Comparison of ENCODE assay signal across 14 cellular contexts in the genomic region with DNA sequence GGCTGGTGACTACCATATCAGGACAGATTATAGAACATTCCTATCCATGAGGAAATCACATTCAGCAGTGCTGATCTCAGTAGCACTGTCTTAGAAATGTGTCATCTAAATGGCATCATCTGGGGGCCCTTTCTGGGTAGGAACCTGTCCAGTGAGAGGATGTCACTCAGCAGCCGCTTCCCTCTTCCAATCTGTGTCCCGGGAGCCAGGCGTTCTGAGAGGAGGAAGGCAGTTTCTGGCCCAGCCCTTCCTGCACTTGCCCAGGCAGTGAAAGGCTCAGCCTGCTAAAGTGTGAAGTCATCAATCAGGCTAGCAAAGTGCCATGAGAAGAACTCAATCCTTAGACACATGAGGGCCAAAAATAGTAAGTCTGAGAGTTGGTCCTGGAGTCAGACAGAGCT. TPM values are rescaled to one million over a fixed set of nuclear protein-coding genes. Genes with fewer than 3 reads are reported as not detected.
A peak's percentile ranks its signal among the peaks of the same experiment; 100 is the strongest.
DNase-seq lines count a peak whose midpoint lies in the region; FAIRE-seq and TF ChIP-seq lines count a peak whose summit lies in the region.
"Had no signal": no experiment of that assay in that cellular context is flagged by ENCODE, and none has a peak within 500 bp of the region (broad histone marks: within the 10 kb centered on the region; RNA-seq: fewer than 3 reads in every experiment).

No MANE protein-coding gene starts in this region.

- peaks cover 18 to 59% of the 10 kb centered on the region in 2 experiments for H3K36me3 ChIP-seq in HEK293 (ENCODE audit: control insufficient read depth in 2 of 2, insufficient read depth in 1 of 2, low read length in 2 of 2)
- H3K36me3 ChIP-seq in WERI-Rb-1, result peaks cover 4% of the 10 kb centered on the region; the same call in 1 of the 2 replicates

- H3K4me3 ChIP-seq in HEK293 (ENCODE audit: low read depth, low read length) (no peak overlapping the region), WERI-Rb-1 (ENCODE audit: low read depth, low read length) (no peak overlapping the region)
- H3K4me3 ChIP-seq: stomach had no signal

- peak overlapping the region; percentile 64 for H3K27ac Mint-ChIP-seq in progenitor cell of endocrine pancreas
- H3K27ac Mint-ChIP-seq: activated CD4-positive, alpha-beta memory T cell treated with anti-CD3 and anti-CD28 coated beads for 36 hours; activated naive CD4-positive, alpha-beta T cell treated with anti-CD3 and anti-CD28 coated beads, Interleukin-2, amount 50 U/mL, for 24 hours; T-cell had no signal

- H3K27ac ChIP-seq in HEK293 (ENCODE audit: extremely low read depth, low read depth, low read length), result no peak overlapping the region
- H3K27ac ChIP-seq in WERI-Rb-1, result no peak overlapping the region
- H3K27ac ChIP-seq: stomach had no signal

- peaks cover 37% of the 10 kb centered on the region for H3K36me3 Mint-ChIP-seq in progenitor cell of endocrine pancreas (ENCODE audit: insufficient read depth)

- H3K4me3 Mint-ChIP-seq in progenitor cell of endocrine pancreas (ENCODE audit: low read depth), result no peak overlapping the region
- H3K4me3 Mint-ChIP-seq: activated CD4-positive, alpha-beta memory T cell treated with anti-CD3 and anti-CD28 coated beads for 36 hours; activated naive CD4-positive, alpha-beta T cell treated with anti-CD3 and anti-CD28 coated beads, Interleukin-2, amount 50 U/mL, for 24 hours; T-cell had no signal

- TF ChIP-seq CTCF in HEK293 (tag by site-specific recombination; IDR thresholded peaks at IDR 0.05), result no peak
- TF ChIP-seq CTCF in progenitor cell of endocrine pancreas (IDR thresholded peaks at IDR 0.05; ENCODE audit: unreplicated experiment), result no peak
- TF ChIP-seq CTCF in WERI-Rb-1 (IDR thresholded peaks at IDR 0.05; ENCODE audit: low read depth, low read length), result no peak

- no peaks in the 10 kb centered on the region for H3K27me3 Mint-ChIP-seq in progenitor cell of endocrine pancreas
- H3K27me3 Mint-ChIP-seq: activated CD4-positive, alpha-beta memory T cell treated with anti-CD3 and anti-CD28 coated beads for 36 hours; activated naive CD4-positive, alpha-beta T cell treated with anti-CD3 and anti-CD28 coated beads, Interleukin-2, amount 50 U/mL, for 24 hours; T-cell had no signal

- no peaks in the 10 kb centered on the region for H3K27me3 ChIP-seq in WERI-Rb-1 (ENCODE audit: insufficient read depth, low read depth, severe bottlenecking)
- H3K27me3 ChIP-seq: stomach had no signal

- peaks cover under 1% of the 10 kb centered on the region for H3K9me3 Mint-ChIP-seq in progenitor cell of endocrine pancreas (ENCODE audit: low read depth)
- H3K9me3 Mint-ChIP-seq: activated CD4-positive, alpha-beta memory T cell treated with anti-CD3 and anti-CD28 coated beads for 36 hours; T-cell had no signal

- H3K4me1 ChIP-seq in HEK293 (ENCODE audit: control insufficient read depth, insufficient read depth, low read length), result no peaks in the 10 kb centered on the region

- H3K9me3 ChIP-seq in HEK293 (ENCODE audit: control insufficient read depth, insufficient read depth, low read depth, low read length) (no peaks in the 10 kb centered on the region), WERI-Rb-1 (ENCODE audit: severe bottlenecking) (no peaks in the 10 kb centered on the region)
- H3K9me3 ChIP-seq: stomach had no signal

- peaks cover 29% of the 10 kb centered on the region for H3K4me1 Mint-ChIP-seq in progenitor cell of endocrine pancreas (ENCODE audit: low read depth)

- POLR2A ChIA-PET in HEK293 (lab: Yijun Ruan, JAX), result no interaction called here

- FAIRE-seq in frontal cortex (lab: Jason Lieb, UNC), result no peak

- CTCF ChIA-PET in HEK293 (lab: Yijun Ruan, JAX), result interaction anchor here (0.7 to 1.2 kb wide), 2 partner anchors 8 to 39 kb away, joined by 3 read pairs; no protein-coding TSS in a partner anchor

- in situ Hi-C loops in ACHN (cut with HindIII; ENCODE audit: low pct_ligation_motif_present, low pct_unique_long_range_greater_than_20kb, low sequenced_read_pairs), result no loop called here

- DNase-seq in astrocyte of the hippocampus (ENCODE audit: low read depth, low spot score), result peak; percentile 51
- peak; percentile 11 for DNase-seq in globus pallidus (ENCODE audit: low spot score)
- no peak for DNase-seq in progenitor cell of endocrine pancreas (ENCODE audit: low spot score, unreplicated experiment)
- DNase-seq in WERI-Rb-1, result no peak
- DNase-seq in NCI-H187 (lab: John Stamatoyannopoulos, UW), result no peak
- no peak for DNase-seq in ACHN
- DNase-seq in frontal cortex (ENCODE audit: low spot score in 2 of 2), result no peak
- DNase-seq: activated CD4-positive, alpha-beta memory T cell treated with anti-CD3 and anti-CD28 coated beads for 36 hours; effector CD8-positive, alpha-beta T cell; kidney glomerular epithelial cell; stomach; T-cell had no signal

TF ChIP-seq in HEK293, 187 proteins besides CTCF, POLR2A, EP300 and RAD21:
- TF ChIP-seq ZFP37 (tag by site-specific recombination; IDR thresholded peaks at IDR 0.05) (0 out of 2 replicates have a peak, but pooled peaks have one; percentile 30), ZNF623 (tag by site-specific recombination; IDR thresholded peaks at IDR 0.05) (no peak)
TF ChIP-seq in HEK293: peak in this region for 1.

RNA-seq across cellular contexts. Expression of a gene that starts 25.6 kb away (rescaled TPM):
- total RNA-seq in progenitor cell of endocrine pancreas, result 127 and 130 TPM in 2 replicates
- total RNA-seq in frontal cortex, result 38.7 TPM

RNA-seq across cellular contexts. Expression of a gene that starts 46.3 kb away (rescaled TPM):
- total RNA-seq in progenitor cell of endocrine pancreas, result 10.5 and 10.9 TPM in 2 replicates
- total RNA-seq in frontal cortex, result 224 TPM

Comparison
In these comparisons a context has a peak if more than half of its experiments do, and no peak if none do; other contexts are left out.
1. DNase-seq: peak in astrocyte of the hippocampus (single experiment) and globus pallidus (single experiment); none in progenitor cell of endocrine pancreas (single experiment), WERI-Rb-1 (single experiment), NCI-H187 (0 of 2), ACHN (single experiment) and frontal cortex (0 of 2).
2. RNA of a gene that starts 46.3 kb away (total RNA-seq): 224 TPM in frontal cortex (single experiment); 10.5 to 10.9 TPM in progenitor cell of endocrine pancreas; every median in the first group is over 10 times any median in the second.